20 cellular contexts compared by ENCODE assay signal in the genomic region with DNA sequence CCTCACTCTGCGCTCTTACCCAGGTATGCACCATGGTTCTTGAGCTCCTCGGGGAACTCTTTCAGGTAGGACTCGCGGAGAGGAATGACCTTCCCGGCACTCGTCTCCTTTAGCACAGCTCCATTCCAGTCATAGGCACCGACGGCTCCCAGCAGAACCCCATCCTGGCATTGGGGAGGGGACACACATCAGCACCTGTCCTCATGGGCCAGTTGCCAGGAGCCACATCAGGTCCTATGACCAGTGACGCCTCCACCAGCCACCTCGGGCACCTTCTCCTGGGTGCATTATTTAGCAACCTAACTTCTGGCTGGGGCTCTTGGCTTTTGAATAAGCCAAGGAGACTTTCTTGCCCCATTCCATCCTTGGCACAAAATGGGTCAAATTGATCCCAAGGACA.
"Had no signal": no experiment of that assay in that cellular context is flagged by ENCODE, and none has a peak within 500 bp of the region (broad histone marks: within the 10 kb centered on the region; RNA-seq: fewer than 3 reads in every experiment).

No MANE protein-coding gene starts in this region.

- H3K9me3 ChIP-seq: heart left ventricle, vagina had no signal

- H3K4me1 ChIP-seq: parathyroid adenoma had no signal

- H3K4me3 ChIP-seq: dorsolateral prefrontal cortex, heart left ventricle, skin epidermis, vagina had no signal

- H3K9me3 Mint-ChIP-seq: naive B cell; nephron; stimulated activated naive B cell treated with anti-CD40 and anti-IgM and Interleukin-4, amounts not matched to agents 10 μg/mL and 1 μg/mL and 100 μg/mL, for 72 hours; stimulated activated naive CD8-positive, alpha-beta T cell treated with anti-CD3 and anti-CD28 coated beads, Interleukin-15, amount 100 ng/mL, for 72 hours; type B pancreatic cell had no signal

- H3K4me1 Mint-ChIP-seq: naive B cell; stimulated activated naive CD8-positive, alpha-beta T cell treated with anti-CD3 and anti-CD28 coated beads, Interleukin-15, amount 100 ng/mL, for 72 hours had no signal

- H3K27ac ChIP-seq: parathyroid adenoma, skin epidermis, vagina had no signal

- H3K27me3 ChIP-seq: dorsolateral prefrontal cortex, heart left ventricle, vagina had no signal

- H3K27ac Mint-ChIP-seq: stimulated activated naive B cell treated with anti-CD40 and anti-IgM and Interleukin-4, amounts not matched to agents 10 μg/mL and 1 μg/mL and 100 μg/mL, for 72 hours; stimulated activated naive CD8-positive, alpha-beta T cell treated with anti-CD3 and anti-CD28 coated beads, Interleukin-15, amount 100 ng/mL, for 72 hours; type B pancreatic cell had no signal

- H3K4me3 Mint-ChIP-seq: naive B cell; nephron; stimulated activated naive B cell treated with anti-CD40 and anti-IgM and Interleukin-4, amounts not matched to agents 10 μg/mL and 1 μg/mL and 100 μg/mL, for 72 hours; stimulated activated naive CD8-positive, alpha-beta T cell treated with anti-CD3 and anti-CD28 coated beads, Interleukin-15, amount 100 ng/mL, for 72 hours; type B pancreatic cell had no signal

- H3K36me3 ChIP-seq: vagina had no signal

- ATAC-seq: heart left ventricle; sciatic nerve; stimulated activated naive B cell treated with anti-CD40 and anti-IgM and Interleukin-4, amounts not matched to agents 10 μg/mL and 1 μg/mL and 100 μg/mL, for 72 hours; stimulated activated naive CD8-positive, alpha-beta T cell treated with anti-CD3 and anti-CD28 coated beads, Interleukin-15, amount 100 ng/mL, for 72 hours had no signal

- H3K36me3 Mint-ChIP-seq: naive B cell; stimulated activated naive B cell treated with anti-CD40 and anti-IgM and Interleukin-4, amounts not matched to agents 10 μg/mL and 1 μg/mL and 100 μg/mL, for 72 hours; type B pancreatic cell had no signal

- DNase-seq: cortex of kidney; dorsolateral prefrontal cortex; effector CD8-positive, alpha-beta T cell; foreskin melanocyte; hippocampal formation; kidney glomerular epithelial cell; mesendoderm; naive B cell; occipital lobe; stimulated activated CD4-positive, alpha-beta T cell treated with anti-CD3 and anti-CD28 coated beads, Interleukin-2, amount 100 ng/mL, for 24 hours; stimulated activated CD4-positive, alpha-beta T cell treated with anti-CD3 and anti-CD28 coated beads, Interleukin-4, amount 100 ng/mL, for 4 hours; stimulated activated naive B cell treated with anti-CD40 and anti-IgM and Interleukin-4, amounts not matched to agents 10 μg/mL and 1 μg/mL and 100 μg/mL, for 72 hours; stimulated activated naive CD8-positive, alpha-beta T cell treated with anti-CD3 and anti-CD28 coated beads, Interleukin-15, amount 100 ng/mL, for 72 hours had no signal
